Comparison of ENCODE assay signal across 8 cellular contexts in the genomic region with DNA sequence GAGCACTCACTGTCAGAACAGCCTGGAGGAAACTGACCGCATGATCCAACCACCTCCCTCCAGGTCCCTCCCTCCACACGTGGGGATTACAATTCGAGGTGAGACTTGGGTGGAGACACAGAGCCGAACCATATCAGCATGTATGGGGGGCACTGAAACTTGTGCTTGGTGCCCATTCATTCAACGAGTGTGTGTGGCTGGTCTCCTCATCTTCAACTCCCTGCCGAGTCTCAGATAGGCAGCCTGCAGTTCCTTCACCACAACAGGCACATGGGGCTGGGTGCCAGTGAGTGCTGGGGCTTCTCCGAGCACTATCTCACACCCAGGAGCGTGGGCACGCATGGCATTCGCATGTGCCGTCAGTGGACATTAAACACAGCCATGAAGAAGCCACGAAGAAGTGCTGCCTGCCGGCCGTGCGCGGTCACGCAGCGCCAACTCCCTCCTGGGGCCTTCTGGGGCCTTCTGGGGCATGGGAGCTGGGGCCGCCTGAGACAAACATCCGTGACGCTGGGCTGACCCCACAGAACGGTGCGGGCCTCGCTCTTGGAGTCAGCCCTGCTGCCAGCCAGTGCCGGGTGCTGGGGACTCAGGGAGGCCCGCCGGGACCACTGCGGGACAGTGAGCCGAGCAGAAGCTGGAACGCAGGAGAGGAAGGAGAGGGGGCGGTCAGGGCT. TPM values are rescaled to one million over a fixed set of nuclear protein-coding genes. Genes with fewer than 3 reads are reported as not detected.
A peak's percentile ranks its signal among the peaks of the same experiment; 100 is the strongest.
DNase-seq lines count a peak whose midpoint lies in the region; ATAC-seq lines count a peak whose summit lies in the region.

No MANE protein-coding gene starts in this region.

- peaks cover 14 to 36% (median 34%) of the 10 kb centered on the region in 3 donors for H3K4me1 Mint-ChIP-seq in naive B cell

- no peaks in the 10 kb centered on the region for H3K27me3 Mint-ChIP-seq in naive B cell

- H3K4me3 Mint-ChIP-seq in naive B cell, result peak overlapping the region; percentile 86 to 100 (median 96)

- in situ Hi-C loops in KBM-7 (cut with MboI; ENCODE audit: low pct_unique_long_range_greater_than_20kb, low sequenced_read_pairs), result no loop called here

- peak overlapping the region; percentile 84 for H3K27ac ChIP-seq in caudate nucleus (ENCODE audit: low read depth, low read length)

- DNase-seq in KBM-7 (peak; percentile 40), caudate nucleus (lab: John Stamatoyannopoulos, UW) (no peak), naive B cell (no peak), ureter (ENCODE audit: low spot score) (no peak)

- no peaks in the 10 kb centered on the region for H3K9me3 Mint-ChIP-seq in naive B cell

- H3K36me3 Mint-ChIP-seq in naive B cell, result no peaks in the 10 kb centered on the region

- peak overlapping the region in 2 of 6 donors; percentile 89 to 96 for H3K27ac Mint-ChIP-seq in naive B cell

- ATAC-seq in GM18907 (IDR thresholded peaks at IDR 0.05; ENCODE audit: unreplicated experiment) (peak; percentile 2), naive B cell (ENCODE audit: low read depth in 2 of 2) (no peak), HG02870 (IDR thresholded peaks at IDR 0.05; ENCODE audit: unreplicated experiment) (no peak), HG02973 (IDR thresholded peaks at IDR 0.05; ENCODE audit: unreplicated experiment) (no peak), GM18517 (IDR thresholded peaks at IDR 0.05; ENCODE audit: unreplicated experiment) (no peak)

RNA-seq across cellular contexts. Expression of gene RTEL1, which starts 0.7 kb away (rescaled TPM):
- 1 to 10 TPM in 5 of 6 donors, not detected in 1; 1.5 to 6.5 (median 3.0) TPM for polyA plus RNA-seq in naive B cell (ENCODE audit: low read depth in 6 of 6)
- total RNA-seq in ureter, result 45.9 TPM

RNA-seq across cellular contexts. Expression of gene STMN3, which starts 4.2 kb away (rescaled TPM):
- polyA plus RNA-seq in naive B cell (ENCODE audit: low read depth in 6 of 6), result 1 to 10 TPM; 1.2 to 4.2 (median 2.5) TPM
- total RNA-seq in ureter, result 16.5 TPM

RNA-seq across cellular contexts. Expression of gene GMEB2, which starts 30.5 kb away (rescaled TPM):
- 10 to 100 TPM in 1 of 6 donors, 1 to 10 TPM in 5; 3.1 to 16.0 (median 8.6) TPM for polyA plus RNA-seq in naive B cell (ENCODE audit: low read depth in 6 of 6)
- total RNA-seq in ureter, result 13.3 TPM

RNA-seq across cellular contexts. Expression of gene TNFRSF6B, which starts 39.1 kb away (rescaled TPM):
- not detected for polyA plus RNA-seq in naive B cell (ENCODE audit: low read depth in 6 of 6)
- total RNA-seq in ureter, result 19.8 TPM

RNA-seq across cellular contexts. Expression of gene ARFRP1, which starts 50.4 kb away (rescaled TPM):
- polyA plus RNA-seq in naive B cell (ENCODE audit: low read depth in 6 of 6), result 10 to 100 TPM; 35.6 to 62.9 (median 45.8) TPM
- total RNA-seq in ureter, result 69.8 TPM
